Comparison of ENCODE assay signal across 34 cellular contexts in genomic region chr2:154427453-154427852, GRCh38.
"Had no signal": no experiment of that assay in that cellular context is flagged by ENCODE, and none has a peak within 500 bp of the region (broad histone marks: within the 10 kb centered on the region; RNA-seq: fewer than 3 reads in every experiment).

No MANE protein-coding gene starts in this region.

- H3K27me3 ChIP-seq: adrenal gland, breast epithelium, cardiac muscle cell, colonic mucosa, esophagus squamous epithelium, gastroesophageal sphincter, heart right ventricle had no signal

- H3K27ac Mint-ChIP-seq: activated CD8-positive, alpha-beta T cell treated with anti-CD3 and anti-CD28 coated beads for 36 hours; activated T-helper 17 cell treated with anti-CD3 and anti-CD28 coated beads, Interleukin-2, amount 50 U/mL, for 72 hours; brain; T-helper 17 cell; T-helper 2 cell treated with Interferon-gamma antibody and Interleukin-4, amounts not matched to agents 5 μg/mL and 100 μg/mL, for 36 hours had no signal

- H3K9me3 ChIP-seq: adrenal gland, breast epithelium, colonic mucosa, esophagus squamous epithelium, gastroesophageal sphincter, heart right ventricle had no signal

- H3K27me3 Mint-ChIP-seq: activated CD8-positive, alpha-beta T cell treated with anti-CD3 and anti-CD28 coated beads for 36 hours; activated T-helper 17 cell treated with anti-CD3 and anti-CD28 coated beads, Interleukin-2, amount 50 U/mL, for 72 hours; brain; T-helper 17 cell had no signal

- H3K36me3 ChIP-seq: adrenal gland, breast epithelium, cardiac muscle cell, colonic mucosa, esophagus squamous epithelium, gastroesophageal sphincter, heart right ventricle, WERI-Rb-1 had no signal

- ATAC-seq: activated CD8-positive, alpha-beta T cell treated with anti-CD3 and anti-CD28 coated beads for 36 hours; activated T-cell treated with anti-CD3 and anti-CD28 coated beads, Interleukin-2, amount 50 U/mL, for 4 hours; activated T-helper 17 cell treated with anti-CD3 and anti-CD28 coated beads, Interleukin-2, amount 50 U/mL, for 72 hours; gastroesophageal sphincter; heart right ventricle; T-helper 17 cell had no signal

- H3K4me1 ChIP-seq: adrenal gland, breast epithelium, colonic mucosa, esophagus squamous epithelium, gastroesophageal sphincter had no signal

- H3K27ac ChIP-seq: adrenal gland, breast epithelium, cardiac muscle cell, colonic mucosa, epithelial cell of prostate, esophagus squamous epithelium, gastroesophageal sphincter, heart right ventricle, WERI-Rb-1 had no signal

- H3K4me1 Mint-ChIP-seq: activated T-helper 17 cell treated with anti-CD3 and anti-CD28 coated beads, Interleukin-2, amount 50 U/mL, for 72 hours; T-helper 17 cell had no signal

- DNase-seq: activated CD4-positive, alpha-beta T cell treated with anti-CD3 and anti-CD28 coated beads for 4 hours; activated CD4-positive, alpha-beta T cell treated with anti-CD3 and anti-CD28 coated beads, Interleukin-2, amount 50 U/mL, for 1 hour; activated CD4-positive, alpha-beta T cell treated with anti-CD3 and anti-CD28 coated beads, Interleukin-2, amount 50 U/mL, for 48 hours; activated CD4-positive, CD25-positive, alpha-beta regulatory T cell; activated CD4-positive, CD25-positive, alpha-beta regulatory T cell treated with anti-CD3 and anti-CD28 coated beads, Interleukin-2, amount 50 U/mL, for 72 hours; activated CD8-positive, alpha-beta memory T cell treated with anti-CD3 and anti-CD28 coated beads for 24 hours; activated CD8-positive, alpha-beta T cell treated with anti-CD3 and anti-CD28 coated beads for 36 hours; activated effector memory CD4-positive, alpha-beta T cell treated with Interleukin-2 at 50 U/mL for 16 hours; activated gamma-delta T cell treated with Interleukin-2 at 50 U/mL for 16 hours; activated naive CD4-positive, alpha-beta T cell treated with anti-CD3 and anti-CD28 coated beads, Interleukin-2, amount 50 U/mL, for 16 hours; activated naive CD4-positive, alpha-beta T cell treated with Interleukin-2 at 50 U/mL for 16 hours; activated T-cell treated with anti-CD3 and anti-CD28 coated beads, Interleukin-2, amount 50 U/mL, for 4 hours; adrenal gland; amygdala; aorta; central memory CD4-positive, alpha-beta T cell; cerebellar nuclear complex; colonic mucosa; effector CD8-positive, alpha-beta T cell; esophagus squamous epithelium; foreskin melanocyte; heart right ventricle; SW 1271; T-helper 1 cell; T-helper 17 cell; T1000; WERI-Rb-1 had no signal

- H3K4me3 Mint-ChIP-seq: activated CD8-positive, alpha-beta T cell treated with anti-CD3 and anti-CD28 coated beads for 36 hours; activated T-cell treated with anti-CD3 and anti-CD28 coated beads, Interleukin-2, amount 50 U/mL, for 4 hours; activated T-helper 17 cell treated with anti-CD3 and anti-CD28 coated beads, Interleukin-2, amount 50 U/mL, for 72 hours; brain; T-helper 17 cell; T-helper 2 cell treated with Interferon-gamma antibody and Interleukin-4, amounts not matched to agents 5 μg/mL and 100 μg/mL, for 36 hours had no signal

- H3K9me3 Mint-ChIP-seq: T-helper 2 cell treated with Interferon-gamma antibody and Interleukin-4, amounts not matched to agents 5 μg/mL and 100 μg/mL, for 36 hours had no signal

- H3K36me3 Mint-ChIP-seq: brain had no signal

- H3K4me3 ChIP-seq: adrenal gland, breast epithelium, cardiac muscle cell, colonic mucosa, esophagus squamous epithelium, gastroesophageal sphincter, heart right ventricle had no signal
